ENCODE assay signal across 21 cellular contexts in the genomic region with DNA sequence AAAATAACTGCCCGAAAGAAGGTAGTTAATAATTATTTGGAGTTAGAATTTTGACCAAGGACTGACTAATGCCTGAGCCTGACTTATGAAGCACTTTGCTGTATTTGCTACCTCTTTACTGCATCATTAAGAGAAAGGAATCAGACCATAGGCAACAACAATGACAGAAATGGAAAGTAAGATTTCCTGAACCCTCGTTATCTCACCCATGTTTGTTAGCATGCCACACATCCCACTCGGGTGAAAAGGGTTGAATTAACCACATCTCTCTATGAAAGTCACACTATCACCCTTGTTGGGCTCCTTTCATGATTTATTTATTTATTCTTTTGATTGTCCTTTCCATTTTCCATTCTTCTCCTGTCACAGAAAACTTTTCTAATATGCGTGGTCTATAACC. TPM values are rescaled to one million over a fixed set of nuclear protein-coding genes. Genes with fewer than 3 reads are reported as not detected.
DNase-seq lines count a peak whose midpoint lies in the region; ATAC-seq, FAIRE-seq and TF ChIP-seq lines count a peak whose summit lies in the region.
"Had no signal": no experiment of that assay in that cellular context is flagged by ENCODE, and none has a peak within 500 bp of the region (broad histone marks: within the 10 kb centered on the region; RNA-seq: fewer than 3 reads in every experiment).

No MANE protein-coding gene starts in this region.

- no peak for TF ChIP-seq EP300 in GM12878 (IDR thresholded peaks at IDR 0.05; ENCODE audit: borderline replicate concordance in 1 of 2, control insufficient read depth in 1 of 2, low read depth in 2 of 2, low read length in 2 of 2)

- 36% methylated on average over 4 of the region's 4 CpGs for WGBS in GM12878 (ENCODE audit: insufficient coverage, insufficient replicate concordance, low lambda C conversion rate, missing lambda C conversion rate)

- in situ Hi-C loops in GM12878 (cut with MboI), result no loop called here

- DNase-seq in GM12892 (ENCODE audit: insufficient read length), result no peak
- no peak for DNase-seq in Karpas-422
- no peak for DNase-seq in GM12878 (ENCODE audit: low read depth, low spot score)
- no peak for DNase-seq in stimulated activated effector memory CD8-positive, alpha-beta T cell treated with anti-CD3 and anti-CD28 coated beads, Interleukin-12 subunit alpha, Interleukin-12 subunit beta, amount 100 ng/mL, for 72 hours (ENCODE audit: low spot score in 2 of 2)
- no peak for DNase-seq in NCI-H446 treated with DMSO at 0.1 percent for 48 hours (lab: John Stamatoyannopoulos, UW)
- no peak for DNase-seq in CD4-positive, alpha-beta memory T cell
- DNase-seq in NCI-H2107 treated with DMSO at 0.1 percent for 48 hours (lab: John Stamatoyannopoulos, UW; ENCODE audit: unreplicated experiment), result no peak
- DNase-seq: C1 segment of cervical spinal cord; Caco-2; CD8-positive, alpha-beta T cell; DMS153; DND-41; H9 had no signal

- no peaks in the 10 kb centered on the region for H3K36me3 Mint-ChIP-seq in stimulated activated effector memory CD8-positive, alpha-beta T cell treated with anti-CD3 and anti-CD28 coated beads, Interleukin-12 subunit alpha, Interleukin-12 subunit beta, amount 100 ng/mL, for 72 hours
- no peaks in the 10 kb centered on the region for H3K36me3 Mint-ChIP-seq in CD4-positive, alpha-beta memory T cell
- H3K36me3 Mint-ChIP-seq: CD8-positive, alpha-beta T cell had no signal

- no peak overlapping the region for H3K4me3 Mint-ChIP-seq in stimulated activated effector memory CD8-positive, alpha-beta T cell treated with anti-CD3 and anti-CD28 coated beads, Interleukin-12 subunit alpha, Interleukin-12 subunit beta, amount 100 ng/mL, for 72 hours
- no peak overlapping the region for H3K4me3 Mint-ChIP-seq in CD4-positive, alpha-beta memory T cell
- H3K4me3 Mint-ChIP-seq: CD8-positive, alpha-beta T cell; GM23338; H9 had no signal

- POLR2A ChIA-PET in GM12878 (lab: Charles Lee), result no interaction called here
- POLR2A ChIA-PET in CD4-positive, alpha-beta memory T cell (lab: Charles Lee; ENCODE audit: partially characterized antibody), result no interaction called here

- peak overlapping the region; percentile 100 for H3K27ac ChIP-seq in Karpas-422 (ENCODE audit: low read length)
- H3K27ac ChIP-seq in GM12878 (ENCODE audit: control insufficient read depth, insufficient read depth), result no peak overlapping the region
- no peak overlapping the region for H3K27ac ChIP-seq in CD4-positive, alpha-beta memory T cell (ENCODE audit: low read depth, low read length)

- H4K20me1 ChIP-seq in Karpas-422 (ENCODE audit: insufficient read depth, low read depth, low read length) (no peaks in the 10 kb centered on the region), GM12878 (ENCODE audit: control insufficient read depth, insufficient read depth) (no peaks in the 10 kb centered on the region)

- no peak overlapping the region for H3K4me3 ChIP-seq in Karpas-422 (ENCODE audit: low read length)
- no peak overlapping the region for H3K4me3 ChIP-seq in GM12878
- H3K4me3 ChIP-seq in CD4-positive, alpha-beta memory T cell (ENCODE audit: low read length in 2 of 2), result no peak overlapping the region
- H3K4me3 ChIP-seq: GM23338 had no signal

- H3K4me1 Mint-ChIP-seq in stimulated activated effector memory CD8-positive, alpha-beta T cell treated with anti-CD3 and anti-CD28 coated beads, Interleukin-12 subunit alpha, Interleukin-12 subunit beta, amount 100 ng/mL, for 72 hours, result peaks cover 5% of the 10 kb centered on the region
- H3K4me1 Mint-ChIP-seq in CD4-positive, alpha-beta memory T cell, result peaks cover 0 to 2% (median 0%) of the 10 kb centered on the region in 4 donors
- H3K4me1 Mint-ChIP-seq: GM23338 had no signal

- ATAC-seq in GM12878, result peak; percentile 20; the same call in 2 of the 3 replicates
- ATAC-seq in stimulated activated effector memory CD8-positive, alpha-beta T cell treated with anti-CD3 and anti-CD28 coated beads, Interleukin-12 subunit alpha, Interleukin-12 subunit beta, amount 100 ng/mL, for 72 hours, result peak; percentile 69
- ATAC-seq: CD8-positive, alpha-beta T cell; GM23338; HCT116 had no signal

- CTCF ChIA-PET in GM12878 (lab: Yijun Ruan, JAX), result no interaction called here
- CTCF ChIA-PET in CD4-positive, alpha-beta memory T cell (lab: Charles Lee; ENCODE audit: partially characterized antibody), result no interaction called here

- H3K4me2 ChIP-seq in Karpas-422 (ENCODE audit: low read depth, low read length, poor library complexity, severe bottlenecking) (no peak overlapping the region), GM12878 (ENCODE audit: control insufficient read depth, insufficient read depth) (no peak overlapping the region)
- H3K4me2 ChIP-seq: GM23338 had no signal

- TF ChIP-seq RAD21 in GM12878 (IDR thresholded peaks at IDR 0.05; ENCODE audit: insufficient read depth, low read depth, low read length), result no peak

- H3K27ac Mint-ChIP-seq in stimulated activated effector memory CD8-positive, alpha-beta T cell treated with anti-CD3 and anti-CD28 coated beads, Interleukin-12 subunit alpha, Interleukin-12 subunit beta, amount 100 ng/mL, for 72 hours, result no peak overlapping the region
- no peak overlapping the region for H3K27ac Mint-ChIP-seq in CD4-positive, alpha-beta memory T cell
- H3K27ac Mint-ChIP-seq: CD8-positive, alpha-beta T cell; GM23338; H9 had no signal

- intact Hi-C loops in GM12878 (cut with micrococcal nuclease; ENCODE audit: unreplicated experiment), result no loop called here
- intact Hi-C loops in CD4-positive, alpha-beta memory T cell (cut with micrococcal nuclease), result no loop called here

- BruUV-seq in GM12878 (replicated peaks; lab: Mats Ljungman, UMichigan), result no TSS peak

- H3K79me2 ChIP-seq in Karpas-422 (ENCODE audit: low read length), result no peaks in the 10 kb centered on the region
- H3K79me2 ChIP-seq in GM12878 (ENCODE audit: control insufficient read depth, insufficient read depth, low read length), result no peaks in the 10 kb centered on the region

- H3K9ac ChIP-seq in Karpas-422 (ENCODE audit: low read length), result no peak overlapping the region
- no peak overlapping the region for H3K9ac ChIP-seq in GM12878 (ENCODE audit: control insufficient read depth, insufficient read depth, low read length)

- peak overlapping the region; percentile 53; the same call in 1 of the 2 replicates for H2AFZ ChIP-seq in Karpas-422 (ENCODE audit: low read length)
- no peak overlapping the region for H2AFZ ChIP-seq in GM12878 (ENCODE audit: control insufficient read depth, low read depth, low read length)

- no peaks in the 10 kb centered on the region for H3K9me3 ChIP-seq in Karpas-422 (ENCODE audit: low read length)
- no peaks in the 10 kb centered on the region for H3K9me3 ChIP-seq in GM12878 (replicated peaks; ENCODE audit: control insufficient read depth, insufficient read depth, low read length)
- H3K9me3 ChIP-seq in CD4-positive, alpha-beta memory T cell (ENCODE audit: control insufficient read depth in 1 of 2, low read length in 2 of 2), result no peaks in the 10 kb centered on the region
- H3K9me3 ChIP-seq: Caco-2 had no signal

- TF ChIP-seq POLR2A in GM12892 (IDR thresholded peaks at IDR 0.05; ENCODE audit: low read depth, low read length) (no peak), GM12878 (IDR thresholded peaks at IDR 0.05; ENCODE audit: low read depth, low read length) (no peak)

- no peak for TF ChIP-seq CTCF in GM12878 (IDR thresholded peaks at IDR 0.05 in 2 of 3, conservative IDR thresholded peaks at IDR 0.05 in 1 of 3; ENCODE audit: control insufficient read depth in 2 of 3, extremely low read depth in 1 of 3, insufficient read depth in 1 of 3, low read depth in 3 of 3, low read length in 3 of 3)

- H3K4me1 ChIP-seq in Karpas-422 (ENCODE audit: low read length) (peaks cover 51% of the 10 kb centered on the region), GM12878 (ENCODE audit: control insufficient read depth, insufficient read depth, low read length) (peaks cover 22% of the 10 kb centered on the region)
- H3K4me1 ChIP-seq in CD4-positive, alpha-beta memory T cell (ENCODE audit: insufficient read depth, low read length), result no peaks in the 10 kb centered on the region
- H3K4me1 ChIP-seq: Caco-2 had no signal

- H3K9me3 Mint-ChIP-seq in stimulated activated effector memory CD8-positive, alpha-beta T cell treated with anti-CD3 and anti-CD28 coated beads, Interleukin-12 subunit alpha, Interleukin-12 subunit beta, amount 100 ng/mL, for 72 hours, result no peaks in the 10 kb centered on the region
- H3K9me3 Mint-ChIP-seq in CD4-positive, alpha-beta memory T cell, result peaks cover 0 to 7% (median 0%) of the 10 kb centered on the region in 8 donors
- H3K9me3 Mint-ChIP-seq: CD8-positive, alpha-beta T cell; GM23338 had no signal

- no peaks in the 10 kb centered on the region for H3K9me2 ChIP-seq in Karpas-422 (replicated peaks; ENCODE audit: insufficient read depth, low read length)

- H3K27me3 ChIP-seq in Karpas-422 (ENCODE audit: low read length), result no peaks in the 10 kb centered on the region
- peaks cover 0 to 4% of the 10 kb centered on the region in 2 experiments; a peak in 1 of 4 replicates for H3K27me3 ChIP-seq in GM12878 (replicated peaks in 1 of 2; ENCODE audit: control insufficient read depth in 2 of 2, insufficient read depth in 2 of 2, low read length in 1 of 2)
- no peaks in the 10 kb centered on the region for H3K27me3 ChIP-seq in CD4-positive, alpha-beta memory T cell (ENCODE audit: insufficient read depth, low read length)

- H3K36me3 ChIP-seq in Karpas-422 (ENCODE audit: insufficient read depth, low read length) (no peaks in the 10 kb centered on the region), GM12878 (ENCODE audit: control insufficient read depth in 2 of 2, insufficient read depth in 2 of 2, low read length in 1 of 2) (no peaks in the 10 kb centered on the region)
- H3K36me3 ChIP-seq in CD4-positive, alpha-beta memory T cell (ENCODE audit: insufficient read depth, low read length), result no peaks in the 10 kb centered on the region

- SMC1A ChIA-PET in GM12878 (lab: Charles Lee; ENCODE audit: uncharacterized antibody, unreplicated experiment), result no interaction called here

- H3K27me3 Mint-ChIP-seq in CD4-positive, alpha-beta memory T cell, result peaks cover 0 to 2% of the 10 kb centered on the region in 2 donors

- FAIRE-seq in GM12892 (lab: Jason Lieb, UNC) (peak; percentile 17), GM12878 (lab: Jason Lieb, UNC) (peak; percentile 31)
- FAIRE-seq: G401.6, GM18507 had no signal

- RAD21 ChIA-PET in GM12878 (lab: Charles Lee; ENCODE audit: unreplicated experiment), result no interaction called here

RNA-seq across cellular contexts. Expression of a gene that starts 59.6 kb away (rescaled TPM):
- not detected for polyA plus RNA-seq in GM12892 (2012; ENCODE audit: missing spikeins)
- total RNA-seq in Karpas-422 (2014; rRNA removed; shearing (Covaris generic); ENCODE audit: low replicate concordance), result not detected in 2 replicates
- total RNA-seq in GM12878 (2013; cell fraction: nucleolus; rRNA removed), result not detected in 2 replicates
- total RNA-seq in GM12878 (2014; rRNA removed) (not detected in 2 replicates), GM12878 (2014; rRNA removed; fragmentation: Illumina TruSeq; extraction: Trizol) (not detected in 2 replicates), GM12878 (2021) (not detected in 2 replicates)
- polyA plus RNA-seq in GM12878 (2011; ENCODE audit: low read depth), result not detected
- polyA plus RNA-seq in GM12878 (2011; rRNA removed) (not detected in 2 replicates), GM12878 (2014; fragmentation: Illumina TruSeq; extraction: Trizol) (not detected in 2 replicates), GM12878 (2014; fragmentation: Nextera tagmentation; extraction: Ambion mirVana) (not detected), GM12878 (2014; rRNA removed) (not detected in 2 replicates), GM12878 (2016; fragmentation: Nextera tagmentation; extraction: Ambion mirVana) (not detected)
- polyA plus RNA-seq in GM12878 (2011; cell fraction: cytosol; rRNA removed), result not detected in 2 replicates
- polyA plus RNA-seq in GM12878 (2011; cell fraction: nucleus; rRNA removed), result not detected in 2 replicates
- polyA plus RNA-seq in GM12878 (2012), result not detected in 2 replicates
- not detected in 2 replicates for polyA minus RNA-seq in GM12878 (2011; rRNA and poly(A)+ RNA removed)
- polyA minus RNA-seq in GM12878 (2011; cell fraction: cytosol; rRNA and poly(A)+ RNA removed), result not detected in 2 replicates
- polyA minus RNA-seq in GM12878 (2011; cell fraction: nucleus; rRNA and poly(A)+ RNA removed), result not detected in 2 replicates
- not detected for total RNA-seq in CD4-positive, alpha-beta memory T cell
- not detected for polyA plus RNA-seq in CD4-positive, alpha-beta memory T cell
- total RNA-seq: A172; A673; Caco-2; CD8-positive, alpha-beta T cell; H4 had no signal
- polyA plus RNA-seq: BJ had no signal
